12 cellular contexts compared by ENCODE assay signal in the genomic region with DNA sequence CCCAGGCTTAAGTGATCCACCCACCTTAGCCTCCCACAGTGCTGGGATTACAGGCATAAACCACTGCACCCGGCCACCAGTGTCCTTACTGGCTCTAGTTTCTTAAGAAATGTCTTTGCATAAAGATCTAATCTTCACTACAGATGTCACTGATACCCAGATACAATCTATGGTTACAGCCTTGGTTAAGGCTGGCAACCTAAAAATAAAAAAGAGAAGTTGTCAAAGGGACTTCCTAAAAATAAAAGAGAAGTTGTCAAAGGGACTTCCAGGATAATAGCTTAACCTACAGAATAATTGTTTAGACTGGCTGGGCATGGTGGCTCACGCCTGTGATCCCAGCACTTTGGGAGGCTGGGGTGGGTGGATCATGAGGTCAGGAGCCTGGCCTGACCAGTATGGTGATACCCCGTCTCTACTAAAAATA. TPM values are rescaled to one million over a fixed set of nuclear protein-coding genes. Genes with fewer than 3 reads are reported as not detected.
DNase-seq lines count a peak whose midpoint lies in the region; ATAC-seq, FAIRE-seq and TF ChIP-seq lines count a peak whose summit lies in the region.
"Had no signal": no experiment of that assay in that cellular context is flagged by ENCODE, and none has a peak within 500 bp of the region (broad histone marks: within the 10 kb centered on the region; RNA-seq: fewer than 3 reads in every experiment).

No MANE protein-coding gene starts in this region.

- H3K4me3 ChIP-seq in right lobe of liver = no peak overlapping the region
- no peak overlapping the region for H3K4me3 ChIP-seq in HepG2 (replicated peaks in 1 of 3; ENCODE audit: insufficient read depth in 1 of 3, low read depth in 2 of 3, low read length in 3 of 3)

- no peaks in the 10 kb centered on the region for H3K27me3 Mint-ChIP-seq in T-helper 17 cell

- H3K9ac ChIP-seq in HepG2 (ENCODE audit: insufficient read depth, low read depth, low read length) = no peak overlapping the region
- H3K9ac ChIP-seq: KMS-11 had no signal

- H4K20me1 ChIP-seq in HepG2 (ENCODE audit: insufficient read depth, low read length) = no peaks in the 10 kb centered on the region

- TF ChIP-seq CTCF in right lobe of liver (IDR thresholded peaks at IDR 0.05) (no peak), HepG2 (CRISPR knock-in tag; IDR thresholded peaks at IDR 0.05) (no peak)

- no peak overlapping the region for H3K4me2 ChIP-seq in HepG2 (ENCODE audit: low read depth, low read length)
- H3K4me2 ChIP-seq: KMS-11 had no signal

- TF ChIP-seq RAD21 in HepG2 (CRISPR knock-in tag; IDR thresholded peaks at IDR 0.05) = no peak

- TF ChIP-seq EP300 in HepG2 (IDR thresholded peaks at IDR 0.05; ENCODE audit: low read depth in 2 of 2, low read length in 2 of 2) (no peak), HepG2 (CRISPR knock-in tag; IDR thresholded peaks at IDR 0.05; ENCODE audit: borderline replicate concordance) (no peak)

- no TSS peak for BruUV-seq in HepG2 (replicated peaks; lab: Mats Ljungman, UMichigan)

- no peaks in the 10 kb centered on the region for H3K79me2 ChIP-seq in HepG2 (ENCODE audit: insufficient read depth, low read length)

- intact Hi-C loops in right lobe of liver (cut with DNase I) = no loop called here
- intact Hi-C loops in HepG2 (cut with micrococcal nuclease; ENCODE audit: unreplicated experiment) = no loop called here

- H3K4me1 Mint-ChIP-seq in T-helper 17 cell = peaks cover 3% of the 10 kb centered on the region

- H3K36me3 ChIP-seq in right lobe of liver (no peaks in the 10 kb centered on the region), HepG2 (replicated peaks in 1 of 2; ENCODE audit: control insufficient read depth in 1 of 2, insufficient read depth in 2 of 2, low read length in 2 of 2) (no peaks in the 10 kb centered on the region)

- H3K4me1 ChIP-seq in right lobe of liver (no peaks in the 10 kb centered on the region), HepG2 (ENCODE audit: insufficient read depth, low read length) (no peaks in the 10 kb centered on the region)

- POLR2A ChIA-PET in HepG2 (lab: Yijun Ruan, JAX) = no interaction called here

- H3K27ac ChIP-seq in right lobe of liver (no peak overlapping the region), HepG2 (ENCODE audit: extremely low read length, insufficient read depth, low read length) (no peak overlapping the region)
- H3K27ac ChIP-seq: KMS-11 had no signal

- H3K27ac Mint-ChIP-seq in T-helper 17 cell = no peak overlapping the region

- H3K9me3 ChIP-seq in right lobe of liver = peaks cover 0 to 9% (median 3%) of the 10 kb centered on the region in 4 donors
- H3K9me3 ChIP-seq in HepG2 (ENCODE audit: low read length) = no peaks in the 10 kb centered on the region; the same call in 1 of the 2 replicates
- H3K9me3 ChIP-seq in T-helper 17 cell (ENCODE audit: control insufficient read depth, low read length, poor library complexity, severe bottlenecking) = peaks cover 3% of the 10 kb centered on the region

- TF ChIP-seq POLR2A in right lobe of liver (IDR thresholded peaks at IDR 0.05) (no peak), HepG2 (IDR thresholded peaks at IDR 0.05; ENCODE audit: insufficient read depth in 1 of 2, low read depth in 2 of 2, low read length in 2 of 2) (no peak)

- H3K27me3 ChIP-seq in right lobe of liver (no peaks in the 10 kb centered on the region), HepG2 (ENCODE audit: control insufficient read depth in 1 of 2, insufficient read depth in 2 of 2, low read length in 2 of 2) (no peaks in the 10 kb centered on the region)

- in situ Hi-C loops in HepG2 (cut with HindIII; ENCODE audit: extremely low pct_ligation_motif_present, low pct_unique_long_range_greater_than_20kb) = no loop called here

- ATAC-seq in right lobe of liver (peak in 3 of 4 donors; percentile 30 to 63 (median 37)), HepG2 (no peak), HG03175 (IDR thresholded peaks at IDR 0.05; ENCODE audit: unreplicated experiment) (peak; percentile 65), T-helper 17 cell (peak; percentile 42), HG03460 (IDR thresholded peaks at IDR 0.05; ENCODE audit: unreplicated experiment) (no peak)

- DNase-seq in right lobe of liver (no peak), HepG2 (ENCODE audit: low spot score) (no peak), T-helper 17 cell (no peak), iPS-NIHi11 (ENCODE audit: low spot score) (no peak), DMS79 (lab: John Stamatoyannopoulos, UW) (no peak), NCI-H226 (no peak)
- DNase-seq: activated naive CD4-positive, alpha-beta T cell treated with Interleukin-2 at 50 U/mL for 16 hours; erythroblast; SW 1271 had no signal

- CTCF ChIA-PET in HepG2 (lab: Yijun Ruan, JAX; ENCODE audit: low intra/inter-chr PET ratio, low total read pairs) = no interaction called here

- WGBS in right lobe of liver (ENCODE audit: insufficient coverage, low coverage, low lambda C conversion rate, missing lambda C conversion rate) = 64% methylated on average over 1 of the region's 3 CpGs
- WGBS in HepG2 (ENCODE audit: low lambda C conversion rate) = 96% methylated on average over 3 of the region's 3 CpGs

- no peak overlapping the region for H3K4me3 Mint-ChIP-seq in T-helper 17 cell

- FAIRE-seq in HepG2 (lab: Jason Lieb, UNC) = no peak

- H2AFZ ChIP-seq in HepG2 (ENCODE audit: low read length) = no peak overlapping the region

- H3K36me3 Mint-ChIP-seq in T-helper 17 cell (ENCODE audit: low read depth) = peaks cover 2% of the 10 kb centered on the region

TF ChIP-seq in HepG2, 621 proteins besides CTCF, POLR2A, EP300 and RAD21 (continues in another document):
- TF ChIP-seq GATAD1 (CRISPR knock-in tag; IDR thresholded peaks at IDR 0.05) = no peak
- no peak for TF ChIP-seq ZNF292 (CRISPR knock-in tag; IDR thresholded peaks at IDR 0.05; ENCODE audit: borderline replicate concordance, low read depth)
- TF ChIP-seq ZNF547 (CRISPR knock-in tag; IDR thresholded peaks at IDR 0.05) = no peak
- TF ChIP-seq, protein P1, sequence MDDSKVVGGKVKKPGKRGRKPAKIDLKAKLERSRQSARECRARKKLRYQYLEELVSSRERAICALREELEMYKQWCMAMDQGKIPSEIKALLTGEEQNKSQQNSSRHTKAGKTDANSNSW (CRISPR knock-in tag; IDR thresholded peaks at IDR 0.05; ENCODE audit: borderline replicate concordance) = no peak

RNA-seq across cellular contexts. Expression of a gene that starts 27.6 kb away (rescaled TPM):
- 1 to 10 TPM; 1.5 to 6.9 (median 4.1) TPM for total RNA-seq in right lobe of liver
- 0.93 and 1.1 TPM in 2 replicates for total RNA-seq in HepG2 (2016; rRNA removed; fragmentation: Illumina TruSeq; extraction: Trizol)
- 0.30 and 0.44 TPM in 2 replicates for total RNA-seq in HepG2 (2016; cell fraction: cytosol; rRNA removed; fragmentation: Illumina TruSeq; extraction: Trizol; ENCODE audit: low read depth)
- total RNA-seq in HepG2 (2016; cell fraction: insoluble cytoplasmic fraction; rRNA removed; fragmentation: Illumina TruSeq; extraction: Trizol) = 0.71 and 0.73 TPM in 2 replicates
- total RNA-seq in HepG2 (2016; cell fraction: membrane; rRNA removed; fragmentation: Illumina TruSeq; extraction: Trizol) = 0.56 and 1.1 TPM in 2 replicates
- total RNA-seq in HepG2 (2016; cell fraction: nucleus; rRNA removed; fragmentation: Illumina TruSeq; extraction: Trizol) = 0.31 and 0.97 TPM in 2 replicates
- 0.29 and 0.62 TPM in 2 replicates for polyA plus RNA-seq in HepG2 (2011; rRNA removed)
- 0.21 and 0.33 TPM in 2 replicates for polyA plus RNA-seq in HepG2 (2011; cell fraction: cytosol; rRNA removed)
- 0.23 and 0.28 TPM in 2 replicates for polyA plus RNA-seq in HepG2 (2011; cell fraction: nucleus; rRNA removed)
- 0.71 and 1.0 TPM in 2 replicates for polyA plus RNA-seq in HepG2 (2012)
- 0.20 and 0.35 TPM in 2 replicates for polyA plus RNA-seq in HepG2 (2016; cell fraction: cytosol; fragmentation: Illumina TruSeq; extraction: Trizol; ENCODE audit: low read depth)
- polyA plus RNA-seq in HepG2 (2016; cell fraction: insoluble cytoplasmic fraction; fragmentation: Illumina TruSeq; extraction: Trizol; ENCODE audit: low read depth) = 0.68 and 0.74 TPM in 2 replicates
- polyA plus RNA-seq in HepG2 (2016; cell fraction: membrane; fragmentation: Illumina TruSeq; extraction: Trizol; ENCODE audit: low read depth) = 0.41 and 0.48 TPM in 2 replicates
- 0.51 and 0.63 TPM in 2 replicates for polyA plus RNA-seq in HepG2 (2016; cell fraction: nucleus; fragmentation: Illumina TruSeq; extraction: Trizol; ENCODE audit: insufficient read depth, low read depth)
- 0.10 and 0.19 TPM in 2 replicates for polyA minus RNA-seq in HepG2 (2011; rRNA and poly(A)+ RNA removed; ENCODE audit: low replicate concordance)
- polyA minus RNA-seq in HepG2 (2011; cell fraction: cytosol; rRNA and poly(A)+ RNA removed) = 0.69 TPM in 1 of 2 replicates, not detected in the other
- polyA minus RNA-seq in HepG2 (2011; cell fraction: nucleus; rRNA and poly(A)+ RNA removed) = 0.64 and 1.1 TPM in 2 replicates
- 1 to 10 TPM; 1.2 to 1.9 TPM for total RNA-seq in T-helper 17 cell

RNA-seq across cellular contexts. Expression of a gene that starts 41.7 kb away (rescaled TPM):
- 1 to 10 TPM; 1.2 to 7.3 (median 2.8) TPM for total RNA-seq in right lobe of liver
- 7.5 and 11.3 TPM in 2 replicates for total RNA-seq in HepG2 (2016; rRNA removed; fragmentation: Illumina TruSeq; extraction: Trizol)
- 7.7 and 9.1 TPM in 2 replicates for total RNA-seq in HepG2 (2016; cell fraction: cytosol; rRNA removed; fragmentation: Illumina TruSeq; extraction: Trizol; ENCODE audit: low read depth)
- total RNA-seq in HepG2 (2016; cell fraction: insoluble cytoplasmic fraction; rRNA removed; fragmentation: Illumina TruSeq; extraction: Trizol) = 8.3 and 9.6 TPM in 2 replicates
- 8.9 and 9.0 TPM in 2 replicates for total RNA-seq in HepG2 (2016; cell fraction: membrane; rRNA removed; fragmentation: Illumina TruSeq; extraction: Trizol)
- 6.7 and 6.8 TPM in 2 replicates for total RNA-seq in HepG2 (2016; cell fraction: nucleus; rRNA removed; fragmentation: Illumina TruSeq; extraction: Trizol)
- polyA plus RNA-seq in HepG2 (2011; rRNA removed) = 26.3 and 26.5 TPM in 2 replicates
- 13.9 and 26.8 TPM in 2 replicates for polyA plus RNA-seq in HepG2 (2011; cell fraction: cytosol; rRNA removed)
- polyA plus RNA-seq in HepG2 (2011; cell fraction: nucleus; rRNA removed) = 10.6 and 16.4 TPM in 2 replicates
- 20.1 and 34.9 TPM in 2 replicates for polyA plus RNA-seq in HepG2 (2012)
- 3.8 and 4.5 TPM in 2 replicates for polyA plus RNA-seq in HepG2 (2016; cell fraction: cytosol; fragmentation: Illumina TruSeq; extraction: Trizol; ENCODE audit: low read depth)
- 9.2 and 10.1 TPM in 2 replicates for polyA plus RNA-seq in HepG2 (2016; cell fraction: insoluble cytoplasmic fraction; fragmentation: Illumina TruSeq; extraction: Trizol; ENCODE audit: low read depth)
- polyA plus RNA-seq in HepG2 (2016; cell fraction: membrane; fragmentation: Illumina TruSeq; extraction: Trizol; ENCODE audit: low read depth) = 7.3 and 8.2 TPM in 2 replicates
- polyA plus RNA-seq in HepG2 (2016; cell fraction: nucleus; fragmentation: Illumina TruSeq; extraction: Trizol; ENCODE audit: insufficient read depth, low read depth) = 8.4 and 8.8 TPM in 2 replicates
- polyA minus RNA-seq in HepG2 (2011; rRNA and poly(A)+ RNA removed; ENCODE audit: low replicate concordance) = 3.4 and 6.6 TPM in 2 replicates
- 9.8 and 12.4 TPM in 2 replicates for polyA minus RNA-seq in HepG2 (2011; cell fraction: cytosol; rRNA and poly(A)+ RNA removed)
- 15.1 and 20.8 TPM in 2 replicates for polyA minus RNA-seq in HepG2 (2011; cell fraction: nucleus; rRNA and poly(A)+ RNA removed)
- 1 to 10 TPM; 2.0 to 4.6 TPM for total RNA-seq in T-helper 17 cell

Comparison
In these comparisons a context has a peak if more than half of its experiments do, and no peak if none do; other contexts are left out.
1. ATAC-seq: peak in right lobe of liver (3 of 4), HG03175 (single experiment) and T-helper 17 cell (single experiment); none in HepG2 (single experiment) and HG03460 (single experiment).